Comparison of ENCODE assay signal across 22 cellular contexts in genomic region chr15:77346637-77347036, GRCh38.
DNase-seq lines count a peak whose midpoint lies in the region; ATAC-seq and TF ChIP-seq lines count a peak whose summit lies in the region.
"Had no signal": no experiment of that assay in that cellular context is flagged by ENCODE, and none has a peak within 500 bp of the region (broad histone marks: within the 10 kb centered on the region; RNA-seq: fewer than 3 reads in every experiment).

No MANE protein-coding gene starts in this region.

- H4K8ac ChIP-seq in IMR-90 (ENCODE audit: low read depth in 2 of 2, low read length in 2 of 2), result no peak overlapping the region

- no peak overlapping the region for H2BK120ac ChIP-seq in IMR-90 (ENCODE audit: low read depth, low read length)

- no peak overlapping the region for H4K91ac ChIP-seq in IMR-90 (ENCODE audit: insufficient read depth, low read depth, low read length)

- no peak for TF ChIP-seq RAD21 in IMR-90 (IDR thresholded peaks at IDR 0.05; ENCODE audit: low read length)

- no peak overlapping the region for H2AK9ac ChIP-seq in IMR-90 (replicated peaks; ENCODE audit: low read depth, low read length, poor library complexity)

- dilution Hi-C loops in IMR-90 (cut with HindIII; ENCODE audit: low sequenced_read_pairs, unreplicated experiment), result no loop called here

- 0 out of 2 replicates have a peak overlapping the region, but pooled peaks have one; percentile 44 for H3K14ac ChIP-seq in IMR-90 (replicated peaks; ENCODE audit: low read depth, low read length)

- peaks cover 12% of the 10 kb centered on the region for H3K36me3 Mint-ChIP-seq in activated CD4-positive, alpha-beta T cell treated with anti-CD3 and anti-CD28 coated beads for 36 hours (ENCODE audit: low read depth)

- no peaks in the 10 kb centered on the region; the same call in 1 of the 2 replicates for H3K4me1 ChIP-seq in IMR-90 (ENCODE audit: control insufficient read depth, insufficient read depth, low read length)
- H3K4me1 ChIP-seq: prostate gland had no signal

- H3K36me3 ChIP-seq in IMR-90 (ENCODE audit: control insufficient read depth, insufficient read depth, low read length), result peaks cover 4% of the 10 kb centered on the region; the same call in 1 of the 2 replicates
- H3K36me3 ChIP-seq: heart right ventricle, prostate gland had no signal

- WGBS in IMR-90 (ENCODE audit: extremely low coverage in 2 of 2, insufficient read length in 1 of 2), 2 experiments, result no CpG with 5 or more reads among the region's 2 CpGs

- in situ Hi-C loops in IMR-90 (cut with MboI; ENCODE audit: low sequenced_read_pairs), result no loop called here

- no peak overlapping the region for H2BK15ac ChIP-seq in IMR-90 (ENCODE audit: low read depth, low read length)

- no peak overlapping the region for H3K56ac ChIP-seq in IMR-90 (ENCODE audit: extremely low read depth, insufficient read depth, low read length)

- peaks cover 12 to 60% of the 10 kb centered on the region in 2 experiments; a peak in 3 of 4 replicates for H3K79me1 ChIP-seq in IMR-90 (ENCODE audit: low read depth in 1 of 2, low read length in 2 of 2)

- H3K9ac ChIP-seq in IMR-90 (ENCODE audit: low read depth, low read length), result no peak overlapping the region

- H3K4me3 Mint-ChIP-seq in activated CD4-positive, alpha-beta T cell treated with anti-CD3 and anti-CD28 coated beads for 36 hours, result no peak overlapping the region
- H3K4me3 Mint-ChIP-seq: activated naive CD4-positive, alpha-beta T cell treated with anti-CD3 and anti-CD28 coated beads, Interleukin-2, amount 10 ng/mL, durations not matched to agents 7 days and 5 days; activated T-cell treated with anti-CD3 and anti-CD28 coated beads, Interleukin-2, amount 50 U/mL, for 4 hours; central memory CD8-positive, alpha-beta T cell had no signal

- no peak overlapping the region for H4K5ac ChIP-seq in IMR-90 (ENCODE audit: low read depth, low read length)

- H2AFZ ChIP-seq in IMR-90 (replicated peaks; ENCODE audit: low read length, poor library complexity), result no peak overlapping the region

- H2AK5ac ChIP-seq in IMR-90 (ENCODE audit: low read depth, low read length), result no peak overlapping the region

- H3K4ac ChIP-seq in IMR-90 (ENCODE audit: low read depth, low read length), result no peak overlapping the region

- no peak overlapping the region for H3K4me3 ChIP-seq in IMR-90 (ENCODE audit: insufficient read depth, low read depth, low read length)
- H3K4me3 ChIP-seq: heart right ventricle, K562, mucosa of descending colon, prostate gland had no signal

- peaks cover 6% of the 10 kb centered on the region for H3K4me1 Mint-ChIP-seq in activated CD4-positive, alpha-beta T cell treated with anti-CD3 and anti-CD28 coated beads for 36 hours
- H3K4me1 Mint-ChIP-seq: activated naive CD4-positive, alpha-beta T cell treated with anti-CD3 and anti-CD28 coated beads, Interleukin-2, amount 10 ng/mL, durations not matched to agents 7 days and 5 days; central memory CD8-positive, alpha-beta T cell had no signal

- peak overlapping the region; percentile 23; the same call in 1 of the 2 replicates for H3K4me2 ChIP-seq in IMR-90 (ENCODE audit: low read depth, low read length)

- peak overlapping the region; percentile 20 for H3K27ac Mint-ChIP-seq in activated CD4-positive, alpha-beta T cell treated with anti-CD3 and anti-CD28 coated beads for 36 hours
- H3K27ac Mint-ChIP-seq: activated naive CD4-positive, alpha-beta T cell treated with anti-CD3 and anti-CD28 coated beads, Interleukin-2, amount 10 ng/mL, durations not matched to agents 7 days and 5 days had no signal

- no peaks in the 10 kb centered on the region for H3K9me3 ChIP-seq in IMR-90 (ENCODE audit: control insufficient read depth, insufficient read depth, low read length)
- H3K9me3 ChIP-seq: prostate gland had no signal

- CTCF ChIA-PET in activated CD4-positive, alpha-beta T cell treated with anti-CD3 and anti-CD28 coated beads for 36 hours (lab: Charles Lee), result no interaction called here
- CTCF ChIA-PET in IMR-90 (lab: Yijun Ruan, JAX), result no interaction called here

- H3K27me3 ChIP-seq in IMR-90 (ENCODE audit: control insufficient read depth, insufficient read depth, low read length) (no peaks in the 10 kb centered on the region), layer of hippocampus (ENCODE audit: control insufficient read depth, insufficient read depth, low read length) (no peaks in the 10 kb centered on the region)
- H3K27me3 ChIP-seq: heart right ventricle had no signal

- ATAC-seq in activated CD4-positive, alpha-beta T cell treated with anti-CD3 and anti-CD28 coated beads for 36 hours, result no peak
- ATAC-seq in IMR-90 (ENCODE audit: low read depth), result no peak
- ATAC-seq in GM18520 (IDR thresholded peaks at IDR 0.05; ENCODE audit: unreplicated experiment), result no peak
- ATAC-seq: activated T-cell treated with anti-CD3 and anti-CD28 coated beads, Interleukin-2, amount 50 U/mL, for 4 hours; K562; mucosa of descending colon had no signal

- H2BK20ac ChIP-seq in IMR-90 (ENCODE audit: low read depth, low read length), result no peak overlapping the region

- H4K20me1 ChIP-seq in IMR-90 (ENCODE audit: insufficient read depth, low read length), result peaks cover 38% of the 10 kb centered on the region; the same call in 1 of the 2 replicates

- BruUV-seq in IMR-90 (replicated peaks; lab: Mats Ljungman, UMichigan), result no TSS peak

- no peaks in the 10 kb centered on the region for H3K9me1 ChIP-seq in IMR-90 (ENCODE audit: insufficient read depth, low read length)

- no peak overlapping the region for H2BK5ac ChIP-seq in IMR-90 (ENCODE audit: low read depth, low read length, poor library complexity, severe bottlenecking)

- H3K27me3 Mint-ChIP-seq in activated CD4-positive, alpha-beta T cell treated with anti-CD3 and anti-CD28 coated beads for 36 hours, result no peaks in the 10 kb centered on the region
- H3K27me3 Mint-ChIP-seq: activated naive CD4-positive, alpha-beta T cell treated with anti-CD3 and anti-CD28 coated beads, Interleukin-2, amount 10 ng/mL, durations not matched to agents 7 days and 5 days; central memory CD8-positive, alpha-beta T cell had no signal

- intact Hi-C loops in activated CD4-positive, alpha-beta T cell treated with anti-CD3 and anti-CD28 coated beads for 36 hours (cut with DNase I, micrococcal nuclease), result no loop called here
- intact Hi-C loops in IMR-90 (cut with micrococcal nuclease), result no loop called here

- peaks cover 3% of the 10 kb centered on the region for H3K9me3 Mint-ChIP-seq in activated CD4-positive, alpha-beta T cell treated with anti-CD3 and anti-CD28 coated beads for 36 hours (ENCODE audit: low read depth)
- H3K9me3 Mint-ChIP-seq: central memory CD8-positive, alpha-beta T cell had no signal

- H3K27ac ChIP-seq in IMR-90 (ENCODE audit: insufficient read depth, low read length) (no peak overlapping the region), layer of hippocampus (ENCODE audit: low read depth, low read length) (peak overlapping the region; percentile 19)
- H3K27ac ChIP-seq: epithelial cell of prostate, prostate gland had no signal

- no peak for TF ChIP-seq CTCF in IMR-90 (conservative IDR thresholded peaks at IDR 0.05; ENCODE audit: low read depth, low read length)

- H3K18ac ChIP-seq in IMR-90 (ENCODE audit: low read depth, low read length), result no peak overlapping the region

- no peak for TF ChIP-seq POLR2A in IMR-90 (IDR thresholded peaks at IDR 0.05; ENCODE audit: low read depth, low read length)

- POLR2A ChIA-PET in activated CD4-positive, alpha-beta T cell treated with anti-CD3 and anti-CD28 coated beads for 36 hours (lab: Charles Lee), result no interaction called here
- POLR2A ChIA-PET in IMR-90 (lab: Charles Lee; ENCODE audit: unreplicated experiment), result interaction anchor here (0.6 kb wide), 1 partner anchor 71 kb away, joined by 3 read pairs; no protein-coding TSS in a partner anchor

- no peak overlapping the region for H3K23ac ChIP-seq in IMR-90 (ENCODE audit: low read depth, low read length)

- DNase-seq in activated CD4-positive, alpha-beta T cell treated with anti-CD3 and anti-CD28 coated beads for 36 hours, result no peak
- DNase-seq in activated CD4-positive, alpha-beta T cell treated with anti-CD3 and anti-CD28 coated beads for 1 hour, result no peak
- DNase-seq in IMR-90 (no peak), NCI-H748 (lab: John Stamatoyannopoulos, UW; ENCODE audit: unreplicated experiment) (peak; percentile 92), epidermal melanocyte (ENCODE audit: insufficient read length, low spot score) (no peak), NCI-H82 treated with DMSO at 0.1 percent for 48 hours (lab: John Stamatoyannopoulos, UW; ENCODE audit: unreplicated experiment) (no peak)
- DNase-seq: ACHN; activated naive CD4-positive, alpha-beta T cell treated with anti-CD3 and anti-CD28 coated beads, Interleukin-2, amount 10 ng/mL, durations not matched to agents 7 days and 5 days; activated T-cell treated with anti-CD3 and anti-CD28 coated beads, Interleukin-2, amount 50 U/mL, for 4 hours; aorta; C1 segment of cervical spinal cord; GOT3; heart right ventricle; mucosa of descending colon; NCI-H524 treated with DMSO at 0.1 percent for 48 hours; SHP77 treated with DMSO at 0.1 percent for 48 hours had no signal

TF ChIP-seq in IMR-90, 13 proteins besides CTCF, POLR2A, EP300 and RAD21 (continues in another document):
- no peak for TF ChIP-seq CEBPB (IDR thresholded peaks at IDR 0.05; ENCODE audit: low read depth, low read length)
- TF ChIP-seq MAZ (IDR thresholded peaks at IDR 0.05; ENCODE audit: borderline replicate concordance, low read depth, low read length), result no peak
- TF ChIP-seq BHLHE40 (IDR thresholded peaks at IDR 0.05; ENCODE audit: low read depth, low read length), result no peak
- TF ChIP-seq ELK1 (IDR thresholded peaks at IDR 0.05; ENCODE audit: borderline replicate concordance, low read depth, low read length), result no peak
- no peak for TF ChIP-seq USF2 (IDR thresholded peaks at IDR 0.05; ENCODE audit: low read depth, low read length)
- TF ChIP-seq RCOR1 (IDR thresholded peaks at IDR 0.05; ENCODE audit: insufficient replicate concordance, low read length), result no peak
- TF ChIP-seq MXI1 (IDR thresholded peaks at IDR 0.05; ENCODE audit: borderline replicate concordance, low read depth, low read length), result no peak
